In the genomic region with DNA sequence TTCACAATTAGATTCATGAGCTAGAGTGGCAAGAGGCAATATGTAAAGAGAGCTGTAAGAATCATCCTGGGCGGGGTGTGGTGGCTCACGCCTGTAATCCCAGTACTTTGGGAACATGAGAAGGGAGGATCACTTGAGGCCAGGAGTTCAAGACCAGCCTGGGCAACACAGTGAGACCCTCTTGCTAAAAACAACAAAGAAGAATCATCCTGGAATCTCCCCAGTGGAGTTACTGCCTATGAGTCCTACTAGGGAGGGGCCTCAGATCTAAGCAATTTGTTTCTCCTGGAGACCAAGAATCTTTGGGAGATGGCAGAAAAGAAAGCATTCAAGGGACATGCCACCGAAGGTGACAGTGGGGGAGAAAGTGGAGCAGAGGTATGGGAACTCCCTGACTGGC, we compare ENCODE assay signal across 9 cellular contexts.
DNase-seq lines count a peak whose midpoint lies in the region; ATAC-seq, FAIRE-seq and TF ChIP-seq lines count a peak whose summit lies in the region.
"Had no signal": no experiment of that assay in that cellular context is flagged by ENCODE, and none has a peak within 500 bp of the region (broad histone marks: within the 10 kb centered on the region; RNA-seq: fewer than 3 reads in every experiment).

No MANE protein-coding gene starts in this region.

- no peaks in the 10 kb centered on the region for H3K9me3 Mint-ChIP-seq in HFFc6

- H3K27ac ChIP-seq in left lung (peak overlapping the region; percentile 78 to 89), stomach (peak overlapping the region; percentile 61 to 91 (median 87))
- H3K27ac ChIP-seq: neutrophil had no signal

- peaks cover 61 to 75% of the 10 kb centered on the region in 2 donors for H3K4me1 ChIP-seq in left lung
- peaks cover 64 to 78% (median 74%) of the 10 kb centered on the region in 4 donors for H3K4me1 ChIP-seq in stomach
- peaks cover 2% of the 10 kb centered on the region; the same call in 1 of the 2 replicates for H3K4me1 ChIP-seq in BE2C

- peak overlapping the region; percentile 91 for H3K27ac Mint-ChIP-seq in HFFc6

- ATAC-seq in left lung (no peak), GM18861 (IDR thresholded peaks at IDR 0.05; ENCODE audit: unreplicated experiment) (no peak), HG03175 (IDR thresholded peaks at IDR 0.05; ENCODE audit: unreplicated experiment) (no peak), GM19397 (IDR thresholded peaks at IDR 0.05; ENCODE audit: unreplicated experiment) (no peak)

- H3K27me3 Mint-ChIP-seq in HFFc6 (ENCODE audit: insufficient read depth) = peaks cover 3% of the 10 kb centered on the region

- WGBS in stomach, 5 donors = 57 to 76% (median 72%) methylated on average over 3 of the region's 3 CpGs

- H3K9me3 ChIP-seq in left lung (no peaks in the 10 kb centered on the region), stomach (no peaks in the 10 kb centered on the region), BE2C (no peaks in the 10 kb centered on the region)
- H3K9me3 ChIP-seq: neutrophil had no signal

- TF ChIP-seq POLR2A in stomach (IDR thresholded peaks at IDR 0.05) = no peak

- H3K27me3 ChIP-seq in bronchial epithelial cell (ENCODE audit: control insufficient read depth, insufficient read depth, low read length) (no peaks in the 10 kb centered on the region), left lung (no peaks in the 10 kb centered on the region), stomach (no peaks in the 10 kb centered on the region), BE2C (no peaks in the 10 kb centered on the region)
- H3K27me3 ChIP-seq: neutrophil had no signal

- peak overlapping the region; percentile 71 for H3K4me3 Mint-ChIP-seq in HFFc6

- H3K36me3 ChIP-seq in bronchial epithelial cell (ENCODE audit: control insufficient read depth, insufficient read depth, low read length) = peaks cover 6% of the 10 kb centered on the region
- H3K36me3 ChIP-seq in left lung = peaks cover 0 to 11% of the 10 kb centered on the region in 2 donors
- peaks cover 11 to 18% (median 13%) of the 10 kb centered on the region in 4 donors for H3K36me3 ChIP-seq in stomach
- H3K36me3 ChIP-seq in BE2C = no peaks in the 10 kb centered on the region

- FAIRE-seq in bronchial epithelial cell (lab: Jason Lieb, UNC) = no peak

- no peak overlapping the region for H3K4me3 ChIP-seq in bronchial epithelial cell (ENCODE audit: low read depth, low read length)
- H3K4me3 ChIP-seq in left lung = no peak overlapping the region
- no peak overlapping the region for H3K4me3 ChIP-seq in stomach
- H3K4me3 ChIP-seq in BE2C (ENCODE audit: low read depth, low read length) = no peak overlapping the region

- peaks cover 26% of the 10 kb centered on the region for H3K36me3 Mint-ChIP-seq in HFFc6 (ENCODE audit: low read depth)

- TF ChIP-seq CTCF in HFFc6 (IDR thresholded peaks at IDR 0.05) (no peak), bronchial epithelial cell (IDR thresholded peaks at IDR 0.05; ENCODE audit: insufficient read depth, low read length, severe bottlenecking) (no peak), left lung (IDR thresholded peaks at IDR 0.05) (no peak), stomach (IDR thresholded peaks at IDR 0.05) (no peak), BE2C (IDR thresholded peaks at IDR 0.05; ENCODE audit: low read depth, low read length) (no peak)

- no peak for DNase-seq in HFFc6
- peak; percentile 54 for DNase-seq in bronchial epithelial cell (ENCODE audit: low read depth)
- DNase-seq in left lung = no peak
- no peak for DNase-seq in stomach
- DNase-seq in BE2C = no peak

- intact Hi-C loops in left lung (cut with DNase I) (loop anchor here in 1 of 2 donors (5.0 kb wide), 1 partner anchor 63 kb away; no protein-coding TSS in a partner anchor), stomach (cut with DNase I; ENCODE audit: low total_unique reads) (no loop called here)

- H3K4me1 Mint-ChIP-seq in HFFc6 (ENCODE audit: low read depth) = peaks cover 88% of the 10 kb centered on the region

- TF ChIP-seq EP300 in stomach (IDR thresholded peaks at IDR 0.05) = no peak
